Comparison of ENCODE assay signal across 1 cellular context in genomic region chr3:197021729-197022404, GRCh38.
TF ChIP-seq lines count a peak whose summit lies in the region.

No MANE protein-coding gene starts in this region.

TF ChIP-seq in HepG2, 621 proteins besides CTCF, POLR2A, EP300 and RAD21:
- TF ChIP-seq CEBPB (IDR thresholded peaks at IDR 0.05; ENCODE audit: borderline replicate concordance, low read depth, low read length) = peak; percentile 32; the same call in 1 of the 2 replicates
- TF ChIP-seq CEBPG (CRISPR knock-in tag; IDR thresholded peaks at IDR 0.05) = peak; percentile 52; the same call in 1 of the 2 replicates
- no peak for TF ChIP-seq ATAD3A (CRISPR knock-in tag; IDR thresholded peaks at IDR 0.05)
- TF ChIP-seq ZNF460 (CRISPR knock-in tag; IDR thresholded peaks at IDR 0.05; ENCODE audit: borderline replicate concordance) = peak; percentile 84
- peak; percentile 97 for TF ChIP-seq ZNF121 (CRISPR knock-in tag; IDR thresholded peaks at IDR 0.05)
- no peak for TF ChIP-seq NR2F6 (IDR thresholded peaks at IDR 0.05)
- no peak for TF ChIP-seq NR2F6 (CRISPR knock-in tag; IDR thresholded peaks at IDR 0.05)
- TF ChIP-seq ZFP90 (CRISPR knock-in tag; IDR thresholded peaks at IDR 0.05; ENCODE audit: borderline replicate concordance) = peak; percentile 96; the same call in 1 of the 2 replicates
- TF ChIP-seq ZNF672 (CRISPR knock-in tag; IDR thresholded peaks at IDR 0.05) = peak; percentile 91
